Comparison of ENCODE assay signal across 16 cellular contexts in genomic region chr12:26101833-26102232, GRCh38. TPM values are rescaled to one million over a fixed set of nuclear protein-coding genes. Genes with fewer than 3 reads are reported as not detected.
DNase-seq lines count a peak whose midpoint lies in the region; ATAC-seq, FAIRE-seq and TF ChIP-seq lines count a peak whose summit lies in the region.
"Had no signal": no experiment of that assay in that cellular context is flagged by ENCODE, and none has a peak within 500 bp of the region (broad histone marks: within the 10 kb centered on the region; RNA-seq: fewer than 3 reads in every experiment).

No MANE protein-coding gene starts in this region.

- no peak for DNase-seq in H54 (ENCODE audit: insufficient read length, low spot score)
- no peak for DNase-seq in Panc1 (ENCODE audit: low read depth, low spot score)
- DNase-seq in H1 (ENCODE audit: low read depth in 1 of 2, low spot score in 2 of 2): no peak
- DNase-seq in thyroid gland: no peak
- DNase-seq in MV-4-11 (lab: John Stamatoyannopoulos, UW): no peak
- no peak for DNase-seq in substantia nigra (lab: John Stamatoyannopoulos, UW)
- no peak for DNase-seq in NCI-H2196 treated with DMSO at 0.1 percent for 48 hours (lab: John Stamatoyannopoulos, UW; ENCODE audit: unreplicated experiment)
- DNase-seq: CD4-positive, alpha-beta memory T cell; EL; NCI-H187; NCI-H2107; NCI-H2227 treated with DMSO at 0.1 percent for 48 hours; NCI-H524 had no signal

- no peak overlapping the region for H2BK20ac ChIP-seq in H1 (ENCODE audit: low read length)

- no peak overlapping the region for H2AK5ac ChIP-seq in H1 (ENCODE audit: low read depth, low read length)

- in situ Hi-C loops in Panc1 (cut with HindIII; ENCODE audit: low pct_unique_long_range_greater_than_20kb, low sequenced_read_pairs): no loop called here

- no peaks in the 10 kb centered on the region for H3K79me2 ChIP-seq in H1 (ENCODE audit: control insufficient read depth in 1 of 2, insufficient read depth in 2 of 2, low read length in 2 of 2)

- intact Hi-C loops in Panc1 (cut with micrococcal nuclease; ENCODE audit: unreplicated experiment) (no loop called here), thyroid gland (cut with DNase I) (no loop called here)

- H4K91ac ChIP-seq in H1 (replicated peaks; ENCODE audit: insufficient read length, low read length): no peak overlapping the region

- H2BK15ac ChIP-seq in H1 (ENCODE audit: low read length): no peak overlapping the region

- no peak for TF ChIP-seq RAD21 in H1 (IDR thresholded peaks at IDR 0.05 in 1 of 2, conservative IDR thresholded peaks at IDR 0.05 in 1 of 2; ENCODE audit: low read depth in 2 of 2, low read length in 2 of 2)

- no peak for TF ChIP-seq EP300 in H1 (IDR thresholded peaks at IDR 0.05; ENCODE audit: borderline replicate concordance in 1 of 2, low read depth in 2 of 2, low read length in 2 of 2)

- POLR2A ChIA-PET in Panc1 (lab: Charles Lee): no interaction called here
- POLR2A ChIA-PET in H1 (lab: Charles Lee; ENCODE audit: partially characterized antibody): interaction anchor here (1.5 kb wide), 1 partner anchor 11 kb away, joined by 5 read pairs; no protein-coding TSS in a partner anchor

- H3K9ac ChIP-seq in H1 (replicated peaks in 1 of 4; ENCODE audit: extremely low read depth in 1 of 4, low read depth in 3 of 4, low read length in 3 of 4): no peak overlapping the region

- H3K4me1 ChIP-seq in Panc1 (ENCODE audit: control insufficient read depth, insufficient read depth, low read length) (peaks cover 30% of the 10 kb centered on the region), H1 (replicated peaks in 1 of 4; ENCODE audit: control insufficient read depth in 3 of 4, insufficient read depth in 4 of 4, low read length in 3 of 4) (no peaks in the 10 kb centered on the region), thyroid gland (peaks cover 5 to 17% of the 10 kb centered on the region in 2 donors)

- H2BK12ac ChIP-seq in H1 (ENCODE audit: low read depth, low read length): no peak overlapping the region

- no peak for TF ChIP-seq CTCF in Panc1 (IDR thresholded peaks at IDR 0.05)
- TF ChIP-seq CTCF in H1 (IDR thresholded peaks at IDR 0.05; ENCODE audit: control extremely low read depth in 1 of 3, insufficient read depth in 1 of 3, low read depth in 1 of 3, low read length in 3 of 3): no peak
- TF ChIP-seq CTCF in thyroid gland (IDR thresholded peaks at IDR 0.05): no peak

- H3K27me3 ChIP-seq in Panc1 (ENCODE audit: control insufficient read depth, insufficient read depth, low read length) (no peaks in the 10 kb centered on the region), H1 (replicated peaks in 1 of 4; ENCODE audit: control insufficient read depth in 3 of 4, extremely low read depth in 1 of 4, insufficient read depth in 3 of 4, low read length in 3 of 4) (no peaks in the 10 kb centered on the region), thyroid gland (no peaks in the 10 kb centered on the region)
- H3K27me3 ChIP-seq: SJSA1 had no signal

- ATAC-seq in Panc1: no peak
- ATAC-seq: A549, GM12878 had no signal

- TF ChIP-seq POLR2A in H54 (IDR thresholded peaks at IDR 0.05; ENCODE audit: low read depth, low read length) (no peak), H1 (IDR thresholded peaks at IDR 0.05; ENCODE audit: control extremely low read depth in 1 of 2, low read depth in 2 of 2, low read length in 2 of 2) (no peak), thyroid gland (IDR thresholded peaks at IDR 0.05) (no peak)

- no peak overlapping the region for H3K4me3 ChIP-seq in Panc1 (ENCODE audit: low read depth in 2 of 2, low read length in 2 of 2)
- H3K4me3 ChIP-seq in H1 (ENCODE audit: extremely low read depth in 1 of 4, insufficient read depth in 2 of 4, low read depth in 3 of 4, low read length in 4 of 4): no peak overlapping the region
- H3K4me3 ChIP-seq in thyroid gland (replicated peaks in 1 of 3): no peak overlapping the region
- H3K4me3 ChIP-seq: A549, GM12878, SJSA1 had no signal

- H3K27ac ChIP-seq in Panc1 (ENCODE audit: low read length) (peak overlapping the region; percentile 100), H1 (ENCODE audit: low read depth, low read length) (no peak overlapping the region), thyroid gland (peak overlapping the region; percentile 26 to 73 (median 49)), substantia nigra (ENCODE audit: low read depth, low read length, poor library complexity, severe bottlenecking) (no peak overlapping the region)
- H3K27ac ChIP-seq: A549, SJSA1 had no signal

- H2AFZ ChIP-seq in H1 (ENCODE audit: low read length): no peak overlapping the region

- H3K36me3 ChIP-seq in Panc1 (ENCODE audit: control insufficient read depth, insufficient read depth, low read length): no peaks in the 10 kb centered on the region
- H3K36me3 ChIP-seq in H1 (ENCODE audit: control insufficient read depth in 2 of 4, insufficient read depth in 4 of 4, low read length in 3 of 4): no peaks in the 10 kb centered on the region
- H3K36me3 ChIP-seq in thyroid gland: no peaks in the 10 kb centered on the region
- H3K36me3 ChIP-seq: SJSA1 had no signal

- CTCF ChIA-PET in Panc1 (lab: Charles Lee) (no interaction called here), H1 (lab: Charles Lee; ENCODE audit: partially characterized antibody) (interaction anchor here (1.9 to 2.7 kb wide), 2 partner anchors 9 to 20 kb away, joined by 6 to 22 read pairs; no protein-coding TSS in a partner anchor)

- H4K8ac ChIP-seq in H1 (ENCODE audit: extremely low read depth, insufficient read depth, low read length): no peak overlapping the region

- H3K9me3 ChIP-seq in Panc1 (ENCODE audit: control insufficient read depth, insufficient read depth, low read depth, low read length) (no peaks in the 10 kb centered on the region), H1 (ENCODE audit: insufficient read depth in 2 of 2, low read depth in 1 of 2, low read length in 1 of 2) (no peaks in the 10 kb centered on the region), thyroid gland (no peaks in the 10 kb centered on the region)
- H3K9me3 ChIP-seq: A549, SJSA1 had no signal

- H3K56ac ChIP-seq in H1 (replicated peaks; ENCODE audit: insufficient read length, low read depth, low read length): no peak overlapping the region

- no peak overlapping the region for H3K18ac ChIP-seq in H1 (ENCODE audit: extremely low read depth, low read length)

- 85% methylated on average over 4 of the region's 4 CpGs; no CpG with 5 or more reads in 1 of the 2 experiments for WGBS in H1 (ENCODE audit: extremely low coverage in 1 of 2, insufficient coverage in 1 of 2, insufficient read length in 1 of 2, insufficient replicate concordance in 2 of 2, low coverage in 1 of 2, low lambda C conversion rate in 2 of 2, missing lambda C conversion rate in 1 of 2), 2 experiments
- 60 to 69% methylated on average over 4 of the region's 4 CpGs for WGBS in thyroid gland, 2 donors

- no peak overlapping the region for H2BK120ac ChIP-seq in H1 (replicated peaks; ENCODE audit: low read depth, low read length)

- no peaks in the 10 kb centered on the region for H3K79me1 ChIP-seq in H1 (ENCODE audit: low read depth, low read length)

- H3K23me2 ChIP-seq in H1 (ENCODE audit: low read depth, low read length): no peaks in the 10 kb centered on the region

- no peak overlapping the region for H4K5ac ChIP-seq in H1 (ENCODE audit: insufficient read length, low read depth, low read length)

- peak; percentile 36 for FAIRE-seq in H54 (lab: Jason Lieb, UNC)
- FAIRE-seq in H1 (lab: Jason Lieb, UNC): peak; percentile 7
- FAIRE-seq: A549, GM12878 had no signal

- H2BK5ac ChIP-seq in H1 (ENCODE audit: low read depth, low read length): no peak overlapping the region

- no peak overlapping the region for H3K4me2 ChIP-seq in H1 (ENCODE audit: insufficient read depth in 1 of 2, low read depth in 2 of 2, low read length in 2 of 2)
- H3K4me2 ChIP-seq: A549 had no signal

- no peak overlapping the region for H3K23ac ChIP-seq in H1 (ENCODE audit: insufficient read length)

- H3K14ac ChIP-seq in H1 (ENCODE audit: insufficient read length): no peak overlapping the region

- no peaks in the 10 kb centered on the region for H4K20me1 ChIP-seq in H1 (replicated peaks in 1 of 2; ENCODE audit: control insufficient read depth in 1 of 2, insufficient read depth in 2 of 2, low read length in 2 of 2)

- BruUV-seq in Panc1 (replicated peaks; lab: Mats Ljungman, UMichigan): no TSS peak

- H3K4ac ChIP-seq in H1 (replicated peaks; ENCODE audit: insufficient read length, low read depth, low read length): no peak overlapping the region

TF ChIP-seq in H1, 55 proteins besides CTCF, POLR2A, EP300 and RAD21 (continues in another document):
- no peak for TF ChIP-seq TCF12 (IDR thresholded peaks at IDR 0.05; ENCODE audit: low read depth, low read length)
- no peak for TF ChIP-seq YY1 (IDR thresholded peaks at IDR 0.05; ENCODE audit: low read depth, low read length)
- TF ChIP-seq ATF2 (IDR thresholded peaks at IDR 0.05; ENCODE audit: low read length): no peak
- TF ChIP-seq, protein P1, sequence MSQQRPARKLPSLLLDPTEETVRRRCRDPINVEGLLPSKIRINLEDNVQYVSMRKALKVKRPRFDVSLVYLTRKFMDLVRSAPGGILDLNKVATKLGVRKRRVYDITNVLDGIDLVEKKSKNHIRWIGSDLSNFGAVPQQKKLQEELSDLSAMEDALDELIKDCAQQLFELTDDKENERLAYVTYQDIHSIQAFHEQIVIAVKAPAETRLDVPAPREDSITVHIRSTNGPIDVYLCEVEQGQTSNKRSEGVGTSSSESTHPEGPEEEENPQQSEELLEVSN (IDR thresholded peaks at IDR 0.05): no peak
- no peak for TF ChIP-seq SP1 (IDR thresholded peaks at IDR 0.05; ENCODE audit: low read depth, low read length)

RNA-seq across cellular contexts. Expression of gene BHLHE41, which starts 23.0 kb away (rescaled TPM):
- total RNA-seq in Panc1 (2021; ENCODE audit: unreplicated experiment) (147 TPM), thyroid gland (10 to 100 TPM; 32.6 to 67.4 (median 34.3) TPM)
- 88.0 TPM for polyA plus RNA-seq in Panc1 (2012; ENCODE audit: insufficient read length)
- 1.6 and 3.4 TPM in 2 replicates for total RNA-seq in H1 (2021; fragmentation: NEBNext Ultra II Directional; extraction: Animal tissue kit (Norgen Biotek cat#: 25700))
- 0.58 and 1.1 TPM in 2 replicates for polyA plus RNA-seq in H1 (2011; rRNA removed)
- 0.49 TPM for polyA plus RNA-seq in H1 (2011; cell fraction: cytosol; rRNA removed)
- 2.5 TPM for polyA plus RNA-seq in H1 (2011; cell fraction: nucleus; rRNA removed)
- 0.73 to 2.2 TPM (median 0.84 TPM) in 4 replicates for polyA plus RNA-seq in H1 (2012, experiment 1 of 2)
- polyA plus RNA-seq in H1 (2012, experiment 2 of 2): 0.09 TPM
- 5.3 TPM for polyA plus RNA-seq in H1 (2013, experiment 1 of 2)
- polyA plus RNA-seq in H1 (2013, experiment 2 of 2): 5.5 TPM
- 0.79 and 1.1 TPM in 2 replicates for polyA minus RNA-seq in H1 (2011; rRNA and poly(A)+ RNA removed)
- polyA minus RNA-seq in H1 (2011; cell fraction: cytosol; rRNA and poly(A)+ RNA removed): 0.37 TPM
- polyA minus RNA-seq in H1 (2011; cell fraction: nucleus; rRNA and poly(A)+ RNA removed): 0.20 TPM
- polyA plus RNA-seq: CD4-positive, alpha-beta memory T cell had no signal

Comparison
In these comparisons a context has a peak if more than half of its experiments do, and no peak if none do; other contexts are left out.
1. H3K27ac ChIP-seq: peak in Panc1 (single experiment) and thyroid gland (3 of 3); none in H1 (single experiment) and substantia nigra (single experiment).